In the genomic region with DNA sequence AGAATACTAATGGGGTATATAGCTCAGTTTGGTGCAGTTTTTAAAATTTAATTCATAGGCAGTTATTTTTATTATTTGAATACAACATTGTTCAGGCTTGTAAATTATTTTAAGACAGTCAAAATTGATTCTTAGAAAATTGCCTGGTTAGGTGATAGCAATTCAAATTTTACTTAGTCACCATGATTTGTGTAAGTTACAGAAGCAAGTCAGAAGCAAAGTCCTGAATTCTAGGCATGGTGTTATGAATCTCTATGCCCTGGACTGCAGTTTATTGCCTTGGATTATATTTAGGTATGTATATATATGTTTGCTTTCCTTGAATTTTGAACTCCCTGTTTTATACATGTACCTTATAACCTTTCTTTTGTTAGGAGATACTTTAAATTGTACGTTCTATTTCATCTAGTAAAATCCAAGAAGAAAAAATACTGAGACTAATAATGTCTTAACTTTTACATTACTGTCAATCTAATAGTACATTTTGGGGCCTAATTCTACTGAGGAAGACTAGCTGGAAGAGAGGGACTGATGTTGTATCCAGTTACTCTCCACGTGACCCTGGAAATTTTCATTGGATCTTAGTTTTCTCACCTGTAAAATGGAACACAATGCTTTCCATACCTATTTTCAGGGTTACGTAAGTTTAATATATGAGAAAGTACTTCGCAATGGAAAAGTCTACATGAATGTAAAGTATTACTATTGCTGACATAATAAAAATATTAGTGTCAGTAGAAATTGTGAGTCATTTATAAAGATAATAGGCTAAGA, we compare ENCODE assay signal across 16 cellular contexts. TPM values are rescaled to one million over a fixed set of nuclear protein-coding genes. Genes with fewer than 3 reads are reported as not detected.
A peak's percentile ranks its signal among the peaks of the same experiment; 100 is the strongest.
DNase-seq lines count a peak whose midpoint lies in the region; ATAC-seq, FAIRE-seq and TF ChIP-seq lines count a peak whose summit lies in the region.
"Had no signal": no experiment of that assay in that cellular context is flagged by ENCODE, and none has a peak within 500 bp of the region (broad histone marks: within the 10 kb centered on the region; RNA-seq: fewer than 3 reads in every experiment).

No MANE protein-coding gene starts in this region.

- H3K4me2 ChIP-seq in A549 (peak overlapping the region; percentile 37; the same call in 2 of the 3 replicates), GM12878 (ENCODE audit: control insufficient read depth, insufficient read depth) (no peak overlapping the region), osteoblast (ENCODE audit: insufficient read depth, low read length) (no peak overlapping the region)

- no peak for TF ChIP-seq EP300 in A549 (IDR thresholded peaks at IDR 0.05)
- TF ChIP-seq EP300 in GM12878 (IDR thresholded peaks at IDR 0.05; ENCODE audit: borderline replicate concordance in 1 of 2, control insufficient read depth in 1 of 2, low read depth in 2 of 2, low read length in 2 of 2), result no peak

- no peaks in the 10 kb centered on the region for H4K20me1 ChIP-seq in GM12878 (ENCODE audit: control insufficient read depth, insufficient read depth)
- peaks cover 13% of the 10 kb centered on the region for H4K20me1 ChIP-seq in osteoblast (ENCODE audit: insufficient read depth, low read length)

- H3K27ac ChIP-seq in A549, result no peak overlapping the region
- H3K27ac ChIP-seq in GM12878 (ENCODE audit: control insufficient read depth, insufficient read depth), result no peak overlapping the region
- H3K27ac ChIP-seq in kidney (ENCODE audit: low read depth in 2 of 2, low read length in 2 of 2), result no peak overlapping the region
- H3K27ac ChIP-seq in osteoblast (ENCODE audit: low read depth, low read length), result no peak overlapping the region
- H3K27ac ChIP-seq: C4-2B had no signal

- BruUV-seq in GM12878 (replicated peaks; lab: Mats Ljungman, UMichigan), result TSS peak; percentile 8

- POLR2A ChIA-PET in A549 (lab: Yijun Ruan, JAX), result interaction anchor here (0.5 kb wide), 1 partner anchor 128 kb away, joined by 7 read pairs; no protein-coding TSS in a partner anchor
- POLR2A ChIA-PET in GM12878 (lab: Charles Lee), result no interaction called here

- H3K36me3 ChIP-seq in GM12878 (ENCODE audit: control insufficient read depth in 2 of 2, insufficient read depth in 2 of 2, low read length in 1 of 2) (no peaks in the 10 kb centered on the region), kidney (ENCODE audit: control insufficient read depth in 1 of 2, insufficient read depth in 2 of 2, low read length in 2 of 2) (no peaks in the 10 kb centered on the region), osteoblast (ENCODE audit: insufficient read depth, low read length) (no peaks in the 10 kb centered on the region)
- H3K36me3 ChIP-seq: BE2C had no signal

- TF ChIP-seq CTCF in A549 (IDR thresholded peaks at IDR 0.05) (no peak), D721Med (IDR thresholded peaks at IDR 0.05; ENCODE audit: insufficient read depth, missing control alignments) (no peak), GM12878 (IDR thresholded peaks at IDR 0.05 in 2 of 3, conservative IDR thresholded peaks at IDR 0.05 in 1 of 3; ENCODE audit: control insufficient read depth in 2 of 3, extremely low read depth in 1 of 3, insufficient read depth in 1 of 3, low read depth in 3 of 3, low read length in 3 of 3) (no peak), kidney (IDR thresholded peaks at IDR 0.05; ENCODE audit: borderline replicate concordance, extremely low read depth, insufficient read depth) (no peak), osteoblast (IDR thresholded peaks at IDR 0.05; ENCODE audit: extremely low read depth, low read depth, low read length) (no peak)

- no peak for TF ChIP-seq POLR2A in A549 (IDR thresholded peaks at IDR 0.05; ENCODE audit: low read length)
- no peak for TF ChIP-seq POLR2A in GM12878 (IDR thresholded peaks at IDR 0.05; ENCODE audit: low read depth, low read length)

- H3K4me3 ChIP-seq in A549 (no peak overlapping the region), GM12878 (no peak overlapping the region), kidney (ENCODE audit: low read length in 2 of 2) (no peak overlapping the region), osteoblast (ENCODE audit: insufficient read depth, low read length) (no peak overlapping the region)

- intact Hi-C loops in GM12878 (cut with micrococcal nuclease; ENCODE audit: unreplicated experiment) (no loop called here), kidney (cut with DNase I) (no loop called here)

- H3K4me1 ChIP-seq in A549 (peaks cover 30% of the 10 kb centered on the region), GM12878 (ENCODE audit: control insufficient read depth, insufficient read depth, low read length) (peaks cover 14% of the 10 kb centered on the region), kidney (ENCODE audit: control insufficient read depth in 1 of 2, insufficient read depth in 1 of 2, low read depth in 1 of 2, low read length in 2 of 2) (no peaks in the 10 kb centered on the region), osteoblast (ENCODE audit: insufficient read depth, low read length) (no peaks in the 10 kb centered on the region)
- H3K4me1 ChIP-seq: BE2C had no signal

- ATAC-seq in A549 (no peak), GM12878 (no peak), GM19455 (IDR thresholded peaks at IDR 0.05; ENCODE audit: unreplicated experiment) (no peak), GM21447 (IDR thresholded peaks at IDR 0.05; ENCODE audit: unreplicated experiment) (no peak)

- DNase-seq in A549 (ENCODE audit: low read depth in 1 of 2, low spot score in 1 of 2), result no peak
- no peak for DNase-seq in D721Med (ENCODE audit: insufficient read length, low spot score)
- no peak for DNase-seq in GM12878 (ENCODE audit: low read depth, low spot score)
- DNase-seq in kidney, result no peak
- DNase-seq in osteoblast (ENCODE audit: insufficient read length, low spot score, missing footprints), result no peak
- DNase-seq in activated CD4-positive, CD25-positive, alpha-beta regulatory T cell (lab: John Stamatoyannopoulos, UW), result no peak
- DNase-seq: BE2C; CD4-positive, alpha-beta memory T cell; GF-D8; HCEC 1CT; HFFc6 had no signal

- CTCF ChIA-PET in A549 (lab: Yijun Ruan, JAX), result no interaction called here
- CTCF ChIA-PET in GM12878 (lab: Yijun Ruan, JAX), result no interaction called here

- H3K79me2 ChIP-seq in GM12878 (ENCODE audit: control insufficient read depth, insufficient read depth, low read length) (peaks cover 50% of the 10 kb centered on the region), osteoblast (ENCODE audit: insufficient read depth, low read length) (peaks cover 90% of the 10 kb centered on the region)

- WGBS in A549 (ENCODE audit: missing lambda C conversion rate), result 89% methylated on average over 4 of the region's 4 CpGs
- 91% methylated on average over 4 of the region's 4 CpGs for WGBS in GM12878 (ENCODE audit: insufficient coverage, insufficient replicate concordance, low lambda C conversion rate, missing lambda C conversion rate)

- RAD21 ChIA-PET in GM12878 (lab: Charles Lee; ENCODE audit: unreplicated experiment), result interaction anchor here (1.5 kb wide), 1 partner anchor 20 kb away, joined by 3 read pairs; no protein-coding TSS in a partner anchor

- FAIRE-seq in A549 (lab: Jason Lieb, UNC) (no peak), D721Med (lab: Jason Lieb, UNC) (peak; percentile 38), GM12878 (lab: Jason Lieb, UNC) (no peak), kidney (lab: Jason Lieb, UNC) (peak; percentile 11)
- FAIRE-seq: A204.1, HTR-8/SVneo had no signal

- in situ Hi-C loops in GM12878 (cut with MboI), result no loop called here

- H2AFZ ChIP-seq in GM12878 (ENCODE audit: control insufficient read depth, low read depth, low read length) (no peak overlapping the region), osteoblast (ENCODE audit: low read length) (no peak overlapping the region)

- H3K9me3 ChIP-seq in A549 (no peaks in the 10 kb centered on the region), GM12878 (replicated peaks; ENCODE audit: control insufficient read depth, insufficient read depth, low read length) (no peaks in the 10 kb centered on the region; the same call in 2 of the 3 replicates), kidney (ENCODE audit: control insufficient read depth in 1 of 2, low read length in 2 of 2) (no peaks in the 10 kb centered on the region), osteoblast (ENCODE audit: low read depth, low read length) (no peaks in the 10 kb centered on the region)
- H3K9me3 ChIP-seq: BE2C had no signal

- TF ChIP-seq RAD21 in A549 (conservative IDR thresholded peaks at IDR 0.05 in 1 of 2, IDR thresholded peaks at IDR 0.05 in 1 of 2) (no peak), GM12878 (IDR thresholded peaks at IDR 0.05; ENCODE audit: insufficient read depth, low read depth, low read length) (no peak)

- SMC1A ChIA-PET in GM12878 (lab: Charles Lee; ENCODE audit: uncharacterized antibody, unreplicated experiment), result interaction anchor here (1.1 to 1.6 kb wide), 2 partner anchors 10 to 21 kb away, joined by 3 read pairs; no protein-coding TSS in a partner anchor

- H3K27me3 ChIP-seq in GM12878 (replicated peaks in 1 of 2; ENCODE audit: control insufficient read depth in 2 of 2, insufficient read depth in 2 of 2, low read length in 1 of 2), result no peaks in the 10 kb centered on the region
- H3K27me3 ChIP-seq in osteoblast (ENCODE audit: insufficient read depth, low read length), result no peaks in the 10 kb centered on the region
- H3K27me3 ChIP-seq: BE2C had no signal

- H3K9ac ChIP-seq in GM12878 (ENCODE audit: control insufficient read depth, insufficient read depth, low read length) (no peak overlapping the region), kidney (ENCODE audit: low read length in 2 of 2) (no peak overlapping the region)

RNA-seq across cellular contexts. Expression of a gene that starts 25.1 kb away (rescaled TPM):
- polyA plus RNA-seq in A549 (2011; rRNA removed) (27.0 and 31.8 TPM in 2 replicates), A549 (2017; fragmentation: RNase III; extraction: RNeasy Plus Mini Kit Qiagen cat#74134 plus additional on column Dnase treatment) (9.8 to 10.7 TPM (median 10.0 TPM) in 3 replicates), GM12878 (2011; rRNA removed) (23.7 and 24.0 TPM in 2 replicates), GM12878 (2014; fragmentation: Illumina TruSeq; extraction: Trizol) (3.9 and 4.0 TPM in 2 replicates), GM12878 (2014; fragmentation: Nextera tagmentation; extraction: Ambion mirVana) (under 1 TPM; 0.31 to 0.44 TPM), GM12878 (2014; rRNA removed) (2.0 and 3.2 TPM in 2 replicates), GM12878 (2016; fragmentation: Nextera tagmentation; extraction: Ambion mirVana) (under 1 TPM; 0.54 to 0.67 TPM), kidney (ENCODE audit: insufficient read depth, low read depth, low replicate concordance) (6.9 TPM)
- polyA plus RNA-seq in A549 (2012; cell fraction: cytosol; rRNA removed), result 6.3 and 9.1 TPM in 2 replicates
- 8.6 and 13.3 TPM in 2 replicates for polyA plus RNA-seq in A549 (2012; cell fraction: nucleus; rRNA removed)
- 30.6 and 41.2 TPM in 2 replicates for polyA minus RNA-seq in A549 (2011; rRNA and poly(A)+ RNA removed)
- total RNA-seq in GM12878 (2013; cell fraction: nucleolus; rRNA removed), result 63.3 and 67.6 TPM in 2 replicates
- total RNA-seq in GM12878 (2014; rRNA removed) (3.7 and 5.6 TPM in 2 replicates), GM12878 (2014; rRNA removed; fragmentation: Illumina TruSeq; extraction: Trizol) (3.9 and 4.3 TPM in 2 replicates), GM12878 (2021) (2.6 TPM in 2 replicates), kidney (50.6 TPM), osteoblast (50.3 and 53.0 TPM in 2 replicates)
- polyA plus RNA-seq in GM12878 (2011; ENCODE audit: low read depth), result 18.5 TPM
- 14.8 and 17.0 TPM in 2 replicates for polyA plus RNA-seq in GM12878 (2011; cell fraction: cytosol; rRNA removed)
- polyA plus RNA-seq in GM12878 (2011; cell fraction: nucleus; rRNA removed), result 22.8 and 28.1 TPM in 2 replicates
- 21.3 and 22.6 TPM in 2 replicates for polyA plus RNA-seq in GM12878 (2012)
- 51.5 and 62.2 TPM in 2 replicates for polyA minus RNA-seq in GM12878 (2011; rRNA and poly(A)+ RNA removed)
- 9.5 and 12.0 TPM in 2 replicates for polyA minus RNA-seq in GM12878 (2011; cell fraction: cytosol; rRNA and poly(A)+ RNA removed)
- 30.8 and 41.6 TPM in 2 replicates for polyA minus RNA-seq in GM12878 (2011; cell fraction: nucleus; rRNA and poly(A)+ RNA removed)
